Comparison of ENCODE assay signal across 1 cellular context in genomic region chrX:93344287-93344686, GRCh38.
TF ChIP-seq lines count a peak whose summit lies in the region.

No MANE protein-coding gene starts in this region.

TF ChIP-seq in HEK293, 187 proteins besides CTCF, POLR2A, EP300 and RAD21 (continued from another document):
- peak; percentile 48; the same call in 1 of the 2 replicates for TF ChIP-seq ZNF394 (tag by site-specific recombination; IDR thresholded peaks at IDR 0.05; ENCODE audit: borderline replicate concordance)
- TF ChIP-seq ZNF202 (tag by site-specific recombination; IDR thresholded peaks at IDR 0.05; ENCODE audit: borderline replicate concordance): 0 out of 2 replicates have a peak, but pooled peaks have one; percentile 31
- peak; percentile 33; the same call in 1 of the 2 replicates for TF ChIP-seq ZBTB8A (tag by site-specific recombination; IDR thresholded peaks at IDR 0.05)
- peak; percentile 51 for TF ChIP-seq ZNF555 (tag by site-specific recombination; conservative IDR thresholded peaks at IDR 0.05)
- TF ChIP-seq ZNF426 (tag by site-specific recombination; IDR thresholded peaks at IDR 0.05): peak; percentile 50
